In the genomic region with DNA sequence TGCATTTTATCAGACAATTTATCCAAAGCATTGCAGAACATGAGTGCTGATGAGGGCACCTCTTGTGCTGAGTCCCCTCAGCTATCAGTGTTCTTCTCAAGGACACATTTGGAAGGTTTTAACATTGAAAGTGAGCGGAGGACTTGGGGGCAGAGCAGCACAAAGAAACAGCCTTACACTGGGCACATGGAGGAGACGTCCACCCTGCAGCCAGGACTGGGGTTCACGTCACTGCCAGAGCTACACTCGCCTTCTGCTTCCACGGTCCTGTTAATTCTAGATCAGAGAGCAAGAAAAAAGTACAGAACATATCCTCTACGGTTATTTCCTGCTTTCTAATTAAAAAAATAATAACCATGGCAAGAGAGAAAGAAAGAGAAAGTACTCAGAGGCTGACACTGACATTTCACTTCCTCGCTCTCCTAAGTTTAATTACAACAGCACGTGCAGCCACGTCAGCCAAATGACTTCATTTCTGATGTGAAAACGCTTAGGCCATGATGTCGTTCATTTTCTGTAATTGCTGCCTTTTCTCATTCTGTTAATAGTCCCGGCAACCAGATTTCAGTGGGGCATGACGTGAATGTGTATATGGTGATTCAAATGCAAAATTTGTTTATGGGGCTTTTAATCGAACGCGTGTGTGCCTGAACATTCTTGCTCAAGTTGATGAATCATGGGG, we compare ENCODE assay signal across 9 cellular contexts. TPM values are rescaled to one million over a fixed set of nuclear protein-coding genes. Genes with fewer than 3 reads are reported as not detected.
A peak's percentile ranks its signal among the peaks of the same experiment; 100 is the strongest.
DNase-seq lines count a peak whose midpoint lies in the region; ATAC-seq, FAIRE-seq and TF ChIP-seq lines count a peak whose summit lies in the region.
"Had no signal": no experiment of that assay in that cellular context is flagged by ENCODE, and none has a peak within 500 bp of the region (broad histone marks: within the 10 kb centered on the region; RNA-seq: fewer than 3 reads in every experiment).

No MANE protein-coding gene starts in this region.

- H3K36me3 ChIP-seq in astrocyte (ENCODE audit: insufficient read depth, low read length): no peaks in the 10 kb centered on the region

- no peaks in the 10 kb centered on the region for H3K4me1 Mint-ChIP-seq in astrocyte (ENCODE audit: low read depth, unreplicated experiment)
- H3K4me1 Mint-ChIP-seq: nephron had no signal

- no peak for TF ChIP-seq CTCF in astrocyte (IDR thresholded peaks at IDR 0.05; ENCODE audit: insufficient read depth, low read depth, low read length)

- H3K4me2 ChIP-seq in astrocyte (ENCODE audit: low read length): peak overlapping the region; percentile 68

- no peaks in the 10 kb centered on the region for H3K4me1 ChIP-seq in astrocyte (ENCODE audit: insufficient read depth, low read length)

- peak overlapping the region; percentile 13 for H2AFZ ChIP-seq in astrocyte (ENCODE audit: low read depth, low read length)

- no peaks in the 10 kb centered on the region for H3K9me3 ChIP-seq in astrocyte (ENCODE audit: insufficient read depth, low read depth, low read length)

- peaks cover 8% of the 10 kb centered on the region for H3K27me3 ChIP-seq in astrocyte (ENCODE audit: insufficient read depth, low read length)

- no peaks in the 10 kb centered on the region for H4K20me1 ChIP-seq in astrocyte (ENCODE audit: insufficient read depth, low read length)

- peaks cover 2% of the 10 kb centered on the region for H3K36me3 Mint-ChIP-seq in astrocyte (ENCODE audit: low read depth, unreplicated experiment)

- FAIRE-seq in astrocyte (lab: Jason Lieb, UNC): no peak

- no peaks in the 10 kb centered on the region for H3K79me2 ChIP-seq in astrocyte (ENCODE audit: insufficient read depth, low read length)

- H3K27ac Mint-ChIP-seq in astrocyte (ENCODE audit: unreplicated experiment): no peak overlapping the region
- H3K27ac Mint-ChIP-seq: nephron had no signal

- peak; percentile 73 for ATAC-seq in GM18868 (IDR thresholded peaks at IDR 0.05; ENCODE audit: unreplicated experiment)
- ATAC-seq in GM19397 (IDR thresholded peaks at IDR 0.05; ENCODE audit: unreplicated experiment): no peak

- DNase-seq in MV-4-11 (lab: John Stamatoyannopoulos, UW): peak; percentile 62
- peak; percentile 73 for DNase-seq in astrocyte (ENCODE audit: low read depth)
- peak; percentile 9 for DNase-seq in mesenteric fat pad (ENCODE audit: low spot score)
- no peak for DNase-seq in activated gamma-delta T cell (lab: John Stamatoyannopoulos, UW)
- no peak for DNase-seq in UCSD-AML1 (lab: John Stamatoyannopoulos, UW; ENCODE audit: unreplicated experiment)
- DNase-seq in NCI-H2081 (lab: John Stamatoyannopoulos, UW): no peak

- peak overlapping the region; percentile 23 for H3K9ac ChIP-seq in astrocyte (ENCODE audit: low read length)

- H3K4me3 ChIP-seq in astrocyte (ENCODE audit: insufficient read depth, low read depth, low read length): peak overlapping the region; percentile 22

- no peak overlapping the region for H3K27ac ChIP-seq in astrocyte (ENCODE audit: low read depth, low read length)

- H3K9me3 Mint-ChIP-seq in astrocyte (ENCODE audit: unreplicated experiment): no peaks in the 10 kb centered on the region
- H3K9me3 Mint-ChIP-seq: nephron had no signal

- no peak overlapping the region for H3K4me3 Mint-ChIP-seq in astrocyte (ENCODE audit: unreplicated experiment)
- H3K4me3 Mint-ChIP-seq: nephron had no signal

- peaks cover 13% of the 10 kb centered on the region for H3K27me3 Mint-ChIP-seq in astrocyte (ENCODE audit: low read depth, unreplicated experiment)

RNA-seq across cellular contexts. Expression of a gene that starts 5.1 kb away (rescaled TPM):
- not detected in 2 replicates for total RNA-seq in astrocyte
- total RNA-seq in mesenteric fat pad: not detected

RNA-seq across cellular contexts. Expression of a gene that starts 40.6 kb away (rescaled TPM):
- total RNA-seq in astrocyte (108 and 117 TPM in 2 replicates), mesenteric fat pad (79.0 TPM)

Comparison
In these comparisons a context has a peak if more than half of its experiments do, and no peak if none do; other contexts are left out.
1. DNase-seq: peak in MV-4-11 (single experiment), astrocyte (single experiment) and mesenteric fat pad (single experiment); none in activated gamma-delta T cell (single experiment), UCSD-AML1 (single experiment) and NCI-H2081 (0 of 2).